ENCODE assay signal across 8 cellular contexts in the genomic region with DNA sequence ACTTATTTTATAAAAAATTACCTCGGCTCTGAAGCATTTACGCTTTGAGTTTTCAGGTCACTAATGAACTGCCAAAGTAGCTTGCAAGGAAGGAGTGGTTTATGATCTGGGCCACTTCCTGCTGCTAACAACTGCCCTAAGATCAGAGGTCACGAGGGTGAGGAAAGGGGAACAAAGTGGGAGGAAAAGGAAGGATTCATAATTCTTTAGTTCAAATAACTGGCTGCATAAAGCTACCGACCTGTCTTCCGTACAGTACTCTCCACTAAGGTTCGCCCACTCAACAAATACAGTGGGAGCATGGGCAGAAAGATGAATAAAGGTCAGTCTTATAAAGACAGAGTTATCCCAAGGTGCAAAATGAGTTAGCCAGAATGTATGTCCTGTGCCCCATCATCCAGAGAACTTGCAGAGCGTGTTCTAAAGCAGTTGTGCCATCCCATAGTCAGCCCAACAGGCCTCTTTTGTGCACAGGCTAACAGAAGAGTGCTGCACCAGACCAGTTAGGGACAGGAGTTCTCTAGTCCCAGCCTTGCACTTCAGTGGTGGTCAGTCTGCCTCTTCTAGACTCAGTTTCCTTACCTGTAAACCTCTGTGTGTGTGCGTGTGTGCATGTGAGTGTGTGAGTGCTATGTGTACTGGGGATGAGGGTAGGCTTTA.
DNase-seq lines count a peak whose midpoint lies in the region; ATAC-seq and TF ChIP-seq lines count a peak whose summit lies in the region.

No MANE protein-coding gene starts in this region.

- H4K8ac ChIP-seq in H9 (replicated peaks; ENCODE audit: insufficient read length, low read depth, low read length): no peak overlapping the region

- H3K18ac ChIP-seq in H9 (ENCODE audit: insufficient read length, low read depth, low read length): no peak overlapping the region

- no peak overlapping the region for H2BK20ac ChIP-seq in H9 (ENCODE audit: low read depth, low read length, poor library complexity, severe bottlenecking)

- POLR2A ChIA-PET in activated CD4-positive, alpha-beta memory T cell treated with anti-CD3 and anti-CD28 coated beads for 36 hours (lab: Charles Lee): no interaction called here

- H3K23ac ChIP-seq in H9 (ENCODE audit: insufficient read length, low read depth, low read length): no peak overlapping the region

- H3K4me1 Mint-ChIP-seq in GM23338: peaks cover 28% of the 10 kb centered on the region
- peaks cover 45% of the 10 kb centered on the region for H3K4me1 Mint-ChIP-seq in activated CD4-positive, alpha-beta memory T cell treated with anti-CD3 and anti-CD28 coated beads for 36 hours (ENCODE audit: low read depth)
- peaks cover 45 to 46% of the 10 kb centered on the region in 2 experiments for H3K4me1 Mint-ChIP-seq in H9

- H3K79me1 ChIP-seq in H9 (ENCODE audit: insufficient read depth, low read depth, low read length, poor library complexity, severe bottlenecking): peaks cover 4% of the 10 kb centered on the region

- 39% methylated on average over 6 of the region's 8 CpGs for WGBS in right lobe of liver (ENCODE audit: insufficient coverage, low coverage, low lambda C conversion rate, missing lambda C conversion rate)
- WGBS in H9 (ENCODE audit: extremely low coverage, insufficient read length, low lambda C conversion rate): no CpG with 5 or more reads among the region's 8 CpGs

- no peak overlapping the region for H2BK12ac ChIP-seq in H9 (ENCODE audit: insufficient read length, low read depth, low read length)

- DNase-seq in AML-193 (lab: John Stamatoyannopoulos, UW) (peak; percentile 85), GM23338 (ENCODE audit: low spot score) (no peak), right lobe of liver (peak in 1 of 3 donors; percentile 51), H9 (no peak), GM10266 (ENCODE audit: extremely low spot score) (no peak), NCI-H2171 treated with DMSO at 0.1 percent for 48 hours (lab: John Stamatoyannopoulos, UW) (no peak)
- DNase-seq in activated CD4-positive, alpha-beta memory T cell treated with anti-CD3 and anti-CD28 coated beads for 36 hours: no peak
- no peak for DNase-seq in stimulated activated naive CD4-positive, alpha-beta T cell treated with Interleukin-2 at 50 U/mL for 16 hours (lab: John Stamatoyannopoulos, UW)

- H4K20me1 ChIP-seq in GM23338 (replicated peaks; ENCODE audit: insufficient read depth) (peaks cover 10% of the 10 kb centered on the region), H9 (ENCODE audit: control insufficient read depth, insufficient read depth, insufficient read length) (peaks cover 2% of the 10 kb centered on the region)

- H3K79me2 ChIP-seq in GM23338 (replicated peaks; ENCODE audit: insufficient read depth): peaks cover 95% of the 10 kb centered on the region
- H3K79me2 ChIP-seq in H9 (ENCODE audit: insufficient read depth, low read length): peaks cover 5% of the 10 kb centered on the region; the same call in 1 of the 2 replicates

- no peak for TF ChIP-seq POLR2A in right lobe of liver (IDR thresholded peaks at IDR 0.05)

- H3K36me3 ChIP-seq in GM23338 (ENCODE audit: insufficient read depth) (no peaks in the 10 kb centered on the region), right lobe of liver (no peaks in the 10 kb centered on the region)

- intact Hi-C loops in activated CD4-positive, alpha-beta memory T cell treated with anti-CD3 and anti-CD28 coated beads for 36 hours (cut with micrococcal nuclease): loop anchor here (1.0 to 2.0 kb wide), 4 partner anchors 13 to 66 kb away; a partner anchor contains a TSS
- intact Hi-C loops in right lobe of liver (cut with DNase I): no loop called here

- H3T11ph ChIP-seq in H9 (ENCODE audit: low read length): no peak overlapping the region

- no peak overlapping the region for H4K5ac ChIP-seq in H9 (ENCODE audit: insufficient read length, low read depth, low read length)

- no peak overlapping the region for H3K14ac ChIP-seq in H9 (ENCODE audit: insufficient read depth, low read length)

- H3K9me2 ChIP-seq in GM23338 (ENCODE audit: insufficient read depth): peaks cover 4% of the 10 kb centered on the region; the same call in 1 of the 2 replicates

- no peak overlapping the region for H3K4me3 Mint-ChIP-seq in GM23338
- peak overlapping the region; percentile 33 for H3K4me3 Mint-ChIP-seq in activated CD4-positive, alpha-beta memory T cell treated with anti-CD3 and anti-CD28 coated beads for 36 hours
- H3K4me3 Mint-ChIP-seq in H9: no peak overlapping the region

- H3K4me3 ChIP-seq in GM23338: no peak overlapping the region
- H3K4me3 ChIP-seq in right lobe of liver: peak overlapping the region in 1 of 3 donors; percentile 10

- H3K27me3 Mint-ChIP-seq in GM23338 (ENCODE audit: insufficient read depth, low read depth, poor library complexity): no peaks in the 10 kb centered on the region
- H3K27me3 Mint-ChIP-seq in activated CD4-positive, alpha-beta memory T cell treated with anti-CD3 and anti-CD28 coated beads for 36 hours: no peaks in the 10 kb centered on the region
- H3K27me3 Mint-ChIP-seq in H9 (ENCODE audit: low read depth): no peaks in the 10 kb centered on the region

- no peak overlapping the region for H3K4ac ChIP-seq in H9 (ENCODE audit: low read depth, low read length)

- H3K9me3 ChIP-seq in right lobe of liver: no peaks in the 10 kb centered on the region
- H3K9me3 ChIP-seq in H9 (ENCODE audit: control insufficient read depth, low read depth, low read length): no peaks in the 10 kb centered on the region

- ATAC-seq in GM23338 (peak; percentile 15; the same call in 2 of the 3 replicates), right lobe of liver (peak; percentile 47 to 59 (median 54))

- H3K27ac ChIP-seq in GM23338 (ENCODE audit: low read depth) (0 out of 2 replicates have a peak overlapping the region, but pooled peaks have one; percentile 64), right lobe of liver (peak overlapping the region in 1 of 3 donors; percentile 20), H9 (ENCODE audit: insufficient read length, low read depth, low read length) (no peak overlapping the region)

- no peaks in the 10 kb centered on the region for H3K23me2 ChIP-seq in H9 (ENCODE audit: insufficient read length, low read depth, low read length, poor library complexity, severe bottlenecking)

- CTCF ChIA-PET in activated CD4-positive, alpha-beta memory T cell treated with anti-CD3 and anti-CD28 coated beads for 36 hours (lab: Charles Lee): interaction anchor here (1.2 to 1.4 kb wide), 2 partner anchors 32 to 73 kb away, joined by 3 to 4 read pairs; no protein-coding TSS in a partner anchor

- H3K4me2 ChIP-seq in GM23338 (no peak overlapping the region; the same call in 1 of the 2 replicates), H9 (ENCODE audit: insufficient read depth, insufficient read length, low read length) (no peak overlapping the region)

- H3K27ac Mint-ChIP-seq in GM23338 (no peak overlapping the region), H9 (peak overlapping the region in 1 of 3 experiments; percentile 81; a peak in 3 of 7 replicates)
- H3K27ac Mint-ChIP-seq in activated CD4-positive, alpha-beta memory T cell treated with anti-CD3 and anti-CD28 coated beads for 36 hours: peak overlapping the region; percentile 63

- no peaks in the 10 kb centered on the region for H3F3A ChIP-seq in GM23338 (replicated peaks; ENCODE audit: low read depth)

- no peaks in the 10 kb centered on the region for H3K27me3 ChIP-seq in GM23338 (ENCODE audit: insufficient read depth)
- no peaks in the 10 kb centered on the region for H3K27me3 ChIP-seq in right lobe of liver
- H3K27me3 ChIP-seq in H9 (ENCODE audit: insufficient read depth, low read length): no peaks in the 10 kb centered on the region

- no peak overlapping the region for H3K9ac ChIP-seq in H9 (ENCODE audit: extremely low read depth, insufficient read length, low read length)

- H3K36me3 Mint-ChIP-seq in GM23338 (ENCODE audit: low read depth) (no peaks in the 10 kb centered on the region), H9 (ENCODE audit: insufficient read depth in 1 of 3, low read depth in 3 of 3) (peaks cover 0 to 3% (median 3%) of the 10 kb centered on the region in 3 experiments; a peak in 2 of 7 replicates)
- H3K36me3 Mint-ChIP-seq in activated CD4-positive, alpha-beta memory T cell treated with anti-CD3 and anti-CD28 coated beads for 36 hours: peaks cover 6% of the 10 kb centered on the region

- H2AK5ac ChIP-seq in H9 (ENCODE audit: insufficient read length, low read length): no peak overlapping the region

- H2AFZ ChIP-seq in GM23338 (no peak overlapping the region), H9 (ENCODE audit: low read length) (no peak overlapping the region)

- H3K9me3 Mint-ChIP-seq in GM23338 (no peaks in the 10 kb centered on the region), H9 (no peaks in the 10 kb centered on the region)
- no peaks in the 10 kb centered on the region for H3K9me3 Mint-ChIP-seq in activated CD4-positive, alpha-beta memory T cell treated with anti-CD3 and anti-CD28 coated beads for 36 hours

- H2BK15ac ChIP-seq in H9 (ENCODE audit: low read depth, low read length): no peak overlapping the region

- H3K56ac ChIP-seq in H9 (ENCODE audit: insufficient read length, low read depth, low read length): no peak overlapping the region

- H4K91ac ChIP-seq in H9 (ENCODE audit: insufficient read length, low read depth, low read length): no peak overlapping the region

- TF ChIP-seq CTCF in GM23338 (conservative IDR thresholded peaks at IDR 0.05; ENCODE audit: low read depth in 2 of 2) (no peak), right lobe of liver (IDR thresholded peaks at IDR 0.05) (no peak), H9 (conservative IDR thresholded peaks at IDR 0.05) (no peak), GM10266 (IDR thresholded peaks at IDR 0.05; ENCODE audit: control insufficient read depth, insufficient read depth, low read depth, missing control alignments) (no peak)

- peaks cover 46% of the 10 kb centered on the region for H3K4me1 ChIP-seq in GM23338 (ENCODE audit: insufficient read depth)
- peaks cover 0 to 24% (median 5%) of the 10 kb centered on the region in 4 donors for H3K4me1 ChIP-seq in right lobe of liver
- peaks cover 13% of the 10 kb centered on the region; the same call in 1 of the 2 replicates for H3K4me1 ChIP-seq in H9 (ENCODE audit: insufficient read depth, low read length)

- H2BK5ac ChIP-seq in H9 (ENCODE audit: insufficient read length, low read length): no peak overlapping the region

- H2BK120ac ChIP-seq in H9 (ENCODE audit: low read depth, low read length, poor library complexity, severe bottlenecking): no peak overlapping the region

TF ChIP-seq in GM23338, 12 proteins besides CTCF, POLR2A, EP300 and RAD21 (continues in another document):
- no peak for TF ChIP-seq POLR2AphosphoS5 (IDR thresholded peaks at IDR 0.05; ENCODE audit: low read depth)
- TF ChIP-seq, protein P1, sequence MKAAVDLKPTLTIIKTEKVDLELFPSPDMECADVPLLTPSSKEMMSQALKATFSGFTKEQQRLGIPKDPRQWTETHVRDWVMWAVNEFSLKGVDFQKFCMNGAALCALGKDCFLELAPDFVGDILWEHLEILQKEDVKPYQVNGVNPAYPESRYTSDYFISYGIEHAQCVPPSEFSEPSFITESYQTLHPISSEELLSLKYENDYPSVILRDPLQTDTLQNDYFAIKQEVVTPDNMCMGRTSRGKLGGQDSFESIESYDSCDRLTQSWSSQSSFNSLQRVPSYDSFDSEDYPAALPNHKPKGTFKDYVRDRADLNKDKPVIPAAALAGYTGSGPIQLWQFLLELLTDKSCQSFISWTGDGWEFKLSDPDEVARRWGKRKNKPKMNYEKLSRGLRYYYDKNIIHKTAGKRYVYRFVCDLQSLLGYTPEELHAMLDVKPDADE (IDR thresholded peaks at IDR 0.05): no peak
- TF ChIP-seq ZNF114 (CRISPR knock-in tag; IDR thresholded peaks at IDR 0.05): no peak

Comparison
In these comparisons a context has a peak if more than half of its experiments do, and no peak if none do; other contexts are left out.
1. DNase-seq: peak in AML-193 (2 of 2); none in GM23338 (single experiment), activated CD4-positive, alpha-beta memory T cell treated with anti-CD3 and anti-CD28 coated beads for 36 hours (single experiment), stimulated activated naive CD4-positive, alpha-beta T cell treated with Interleukin-2 at 50 U/mL for 16 hours (single experiment), H9 (single experiment), GM10266 (single experiment) and NCI-H2171 treated with DMSO at 0.1 percent for 48 hours (single experiment).